ENCODE assay signal across 9 cellular contexts in genomic region chr16:87489434-87490045, GRCh38. TPM values are rescaled to one million over a fixed set of nuclear protein-coding genes. Genes with fewer than 3 reads are reported as not detected.
DNase-seq lines count a peak whose midpoint lies in the region; ATAC-seq, FAIRE-seq and TF ChIP-seq lines count a peak whose summit lies in the region.
"Had no signal": no experiment of that assay in that cellular context is flagged by ENCODE, and none has a peak within 500 bp of the region (broad histone marks: within the 10 kb centered on the region; RNA-seq: fewer than 3 reads in every experiment).

No MANE protein-coding gene starts in this region.

- peak overlapping the region; percentile 90 for H3K27ac Mint-ChIP-seq in CD4-positive, alpha-beta T cell
- peak overlapping the region; percentile 43 for H3K27ac Mint-ChIP-seq in osteocyte (ENCODE audit: unreplicated experiment)

- H3K9me3 Mint-ChIP-seq in CD4-positive, alpha-beta T cell, result no peaks in the 10 kb centered on the region
- no peaks in the 10 kb centered on the region for H3K9me3 Mint-ChIP-seq in osteocyte (ENCODE audit: unreplicated experiment)

- H3K27ac ChIP-seq in CD4-positive, alpha-beta T cell (ENCODE audit: low read depth, low read length), result peak overlapping the region; percentile 47
- no peak overlapping the region for H3K27ac ChIP-seq in PC-3 (ENCODE audit: low read length)
- no peak overlapping the region for H3K27ac ChIP-seq in endothelial cell of umbilical vein (ENCODE audit: insufficient read depth, low read depth, low read length)

- H4K20me1 ChIP-seq in PC-3 (ENCODE audit: low read length), result peaks cover 15% of the 10 kb centered on the region; the same call in 1 of the 2 replicates
- H4K20me1 ChIP-seq in endothelial cell of umbilical vein (replicated peaks; ENCODE audit: control insufficient read depth, extremely low read depth, insufficient read depth, low read length), result no peaks in the 10 kb centered on the region

- H3F3A ChIP-seq in PC-3 (ENCODE audit: low read length, unreplicated experiment), result no peaks in the 10 kb centered on the region

- POLR2A ChIA-PET in CD4-positive, alpha-beta T cell (lab: Charles Lee), result interaction anchor here (0.7 to 4.2 kb wide), 7 partner anchors 10 to 172 kb away, joined by 3 to 18 read pairs (median 4); partner anchors contain the start of genes C16orf95 and FBXO31
- POLR2A ChIA-PET in PC-3 (lab: Charles Lee; ENCODE audit: unreplicated experiment), result no interaction called here
- POLR2A ChIA-PET in endothelial cell of umbilical vein (lab: Charles Lee), result no interaction called here

- H3K4me1 ChIP-seq in PC-3 (ENCODE audit: insufficient read depth, low read length) (peaks cover 18% of the 10 kb centered on the region), endothelial cell of umbilical vein (ENCODE audit: control insufficient read depth, extremely low read depth, insufficient read depth, low read length) (peaks cover 48% of the 10 kb centered on the region)

- no peak for TF ChIP-seq CTCF in CD4-positive, alpha-beta T cell (IDR thresholded peaks at IDR 0.05)
- TF ChIP-seq CTCF in PC-3 (conservative IDR thresholded peaks at IDR 0.05; ENCODE audit: low read depth, low read length) (no peak), endothelial cell of umbilical vein (IDR thresholded peaks at IDR 0.05; ENCODE audit: extremely low read depth in 1 of 2, insufficient read depth in 1 of 2, low read depth in 1 of 2, low read length in 2 of 2) (no peak), osteocyte (IDR thresholded peaks at IDR 0.05) (no peak)

- no peak for DNase-seq in CD4-positive, alpha-beta T cell
- DNase-seq in PC-3, result no peak
- DNase-seq in endothelial cell of umbilical vein (ENCODE audit: low read depth, low spot score), result no peak
- DNase-seq in osteocyte (ENCODE audit: extremely low spot score, unreplicated experiment), result no peak
- DNase-seq in H54 (ENCODE audit: insufficient read length, low spot score), result no peak
- DNase-seq in HuH-7 (ENCODE audit: low spot score), result no peak
- DNase-seq in EL, result no peak

- H3K4me3 ChIP-seq in PC-3 (ENCODE audit: low read length) (peak overlapping the region; percentile 73), endothelial cell of umbilical vein (replicated peaks in 1 of 3; ENCODE audit: insufficient read depth in 1 of 3, low read depth in 1 of 3, low read length in 3 of 3) (peak overlapping the region in 1 of 3 experiments; percentile 56)

- no peak overlapping the region for H2AFZ ChIP-seq in PC-3 (ENCODE audit: low read length)
- no peak overlapping the region for H2AFZ ChIP-seq in endothelial cell of umbilical vein (ENCODE audit: low read depth, low read length)

- no peaks in the 10 kb centered on the region for H3K27me3 ChIP-seq in CD4-positive, alpha-beta T cell (ENCODE audit: control insufficient read depth, insufficient read depth, low read length)
- H3K27me3 ChIP-seq in PC-3 (ENCODE audit: low read length), result no peaks in the 10 kb centered on the region
- no peaks in the 10 kb centered on the region for H3K27me3 ChIP-seq in endothelial cell of umbilical vein (ENCODE audit: control insufficient read depth in 2 of 2, insufficient read depth in 2 of 2, low read length in 2 of 2)

- no peaks in the 10 kb centered on the region for H3K9me2 ChIP-seq in PC-3 (replicated peaks; ENCODE audit: low read length)

- BruUV-seq in PC-3 (replicated peaks; lab: Mats Ljungman, UMichigan) (TSS peak; percentile 26), endothelial cell of umbilical vein (replicated peaks; lab: Mats Ljungman, UMichigan) (no TSS peak)

- no peaks in the 10 kb centered on the region for H3K27me3 Mint-ChIP-seq in CD4-positive, alpha-beta T cell
- H3K27me3 Mint-ChIP-seq in osteocyte (ENCODE audit: unreplicated experiment), result no peaks in the 10 kb centered on the region

- H3K79me2 ChIP-seq in PC-3 (ENCODE audit: low read length) (peaks cover 70% of the 10 kb centered on the region), endothelial cell of umbilical vein (ENCODE audit: control insufficient read depth, insufficient read depth, low read length) (peaks cover 64% of the 10 kb centered on the region)

- intact Hi-C loops in CD4-positive, alpha-beta T cell (cut with DNase I, micrococcal nuclease), result loop anchor here (1.0 to 5.0 kb wide), 5 partner anchors 25 to 463 kb away; partner anchors contain the start of genes BANP (in 1 of the 2), C16orf95 (in 1 of the 2) and MAP1LC3B (in 1 of the 2)
- intact Hi-C loops in PC-3 (cut with micrococcal nuclease), result loop anchor here (2.0 to 5.0 kb wide), 2 partner anchors 25 to 72 kb away; no protein-coding TSS in a partner anchor
- intact Hi-C loops in endothelial cell of umbilical vein (cut with micrococcal nuclease), result loop anchor here (2.0 to 5.0 kb wide), 2 partner anchors 73 to 82 kb away; no protein-coding TSS in a partner anchor

- ATAC-seq in CD4-positive, alpha-beta T cell (ENCODE audit: poor library complexity), result no peak
- ATAC-seq in PC-3 (no peak), HG03378 (IDR thresholded peaks at IDR 0.05; ENCODE audit: unreplicated experiment) (no peak)

- H3K36me3 ChIP-seq in PC-3 (ENCODE audit: low read depth, low read length) (no peaks in the 10 kb centered on the region), endothelial cell of umbilical vein (ENCODE audit: control insufficient read depth in 2 of 2, extremely low read depth in 1 of 2, insufficient read depth in 2 of 2, low read length in 2 of 2) (no peaks in the 10 kb centered on the region)

- H3K36me3 Mint-ChIP-seq in CD4-positive, alpha-beta T cell (ENCODE audit: low read depth), result peaks cover 23% of the 10 kb centered on the region
- H3K36me3 Mint-ChIP-seq in osteocyte (ENCODE audit: unreplicated experiment), result peaks cover 7% of the 10 kb centered on the region

- no peaks in the 10 kb centered on the region for H3K9me3 ChIP-seq in CD4-positive, alpha-beta T cell (ENCODE audit: control insufficient read depth, low read length)
- H3K9me3 ChIP-seq in PC-3 (ENCODE audit: low read length) (no peaks in the 10 kb centered on the region), endothelial cell of umbilical vein (replicated peaks; ENCODE audit: control insufficient read depth, insufficient read depth, low read length) (no peaks in the 10 kb centered on the region)

- dilution Hi-C loops in endothelial cell of umbilical vein (cut with MboI; ENCODE audit: extremely low pct_ligation_motif_present, low sequenced_read_pairs), result no loop called here

- CTCF ChIA-PET in CD4-positive, alpha-beta T cell (lab: Charles Lee), result interaction anchor here (1.2 kb wide), 1 partner anchor 146 kb away, joined by 3 read pairs; no protein-coding TSS in a partner anchor
- CTCF ChIA-PET in PC-3 (lab: Charles Lee) (interaction anchor here (0.6 kb wide), 1 partner anchor 32 kb away, joined by 3 read pairs; no protein-coding TSS in a partner anchor), endothelial cell of umbilical vein (lab: Charles Lee) (interaction anchor here (0.7 to 2.9 kb wide), 5 partner anchors 11 to 73 kb away, joined by 3 to 11 read pairs (median 6); no protein-coding TSS in a partner anchor)

- H3K9ac ChIP-seq in PC-3 (ENCODE audit: low read length) (peak overlapping the region; percentile 33; the same call in 1 of the 2 replicates), endothelial cell of umbilical vein (replicated peaks; ENCODE audit: extremely low read depth, insufficient read depth, low read length) (no peak overlapping the region)

- no peak for TF ChIP-seq POLR2A in endothelial cell of umbilical vein (IDR thresholded peaks at IDR 0.05; ENCODE audit: low read depth, low read length)
- no peak for TF ChIP-seq POLR2A in H54 (IDR thresholded peaks at IDR 0.05; ENCODE audit: low read depth, low read length)

- H3K4me2 ChIP-seq in PC-3 (ENCODE audit: low read length), result peak overlapping the region; percentile 89
- peak overlapping the region; percentile 71 for H3K4me2 ChIP-seq in endothelial cell of umbilical vein (ENCODE audit: insufficient read depth, low read length)

- H3K4me3 Mint-ChIP-seq in CD4-positive, alpha-beta T cell, result peak overlapping the region; percentile 87
- peak overlapping the region; percentile 75 for H3K4me3 Mint-ChIP-seq in osteocyte (ENCODE audit: unreplicated experiment)

- FAIRE-seq in endothelial cell of umbilical vein (lab: Jason Lieb, UNC) (no peak), H54 (lab: Jason Lieb, UNC) (no peak)
- FAIRE-seq: HTR-8/SVneo had no signal

- H3K9me1 ChIP-seq in endothelial cell of umbilical vein (replicated peaks; ENCODE audit: control insufficient read depth, extremely low read depth, insufficient read depth, low read length), result no peaks in the 10 kb centered on the region

- H3K4me1 Mint-ChIP-seq in CD4-positive, alpha-beta T cell (ENCODE audit: low read depth), result peaks cover 72% of the 10 kb centered on the region
- H3K4me1 Mint-ChIP-seq in osteocyte (ENCODE audit: unreplicated experiment), result peaks cover 74% of the 10 kb centered on the region

TF ChIP-seq in endothelial cell of umbilical vein, 7 proteins besides CTCF, POLR2A, EP300 and RAD21:
- TF ChIP-seq GATA2 (IDR thresholded peaks at IDR 0.05; ENCODE audit: insufficient read depth, insufficient read length, low read depth, low read length), result no peak
- TF ChIP-seq EZH2 (IDR thresholded peaks at IDR 0.05; ENCODE audit: borderline replicate concordance, low read depth, low read length, severe bottlenecking), result no peak
- TF ChIP-seq MYC (IDR thresholded peaks at IDR 0.05; ENCODE audit: low read depth, low read length), result no peak
- no peak for TF ChIP-seq JUN (IDR thresholded peaks at IDR 0.05; ENCODE audit: borderline replicate concordance, insufficient read depth, insufficient read length, low read depth)
- TF ChIP-seq, protein P1, sequence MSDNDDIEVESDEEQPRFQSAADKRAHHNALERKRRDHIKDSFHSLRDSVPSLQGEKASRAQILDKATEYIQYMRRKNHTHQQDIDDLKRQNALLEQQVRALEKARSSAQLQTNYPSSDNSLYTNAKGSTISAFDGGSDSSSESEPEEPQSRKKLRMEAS (IDR thresholded peaks at IDR 0.05; ENCODE audit: insufficient read depth, insufficient read length), result no peak
- TF ChIP-seq FOS (IDR thresholded peaks at IDR 0.05; ENCODE audit: borderline replicate concordance, insufficient read depth, low read length), result no peak

RNA-seq across cellular contexts. Expression of gene ZCCHC14, which starts 3.3 kb away (rescaled TPM):
- 10 to 100 TPM; 16.4 to 18.3 TPM for total RNA-seq in CD4-positive, alpha-beta T cell
- total RNA-seq in PC-3 (2014; rRNA removed) (5.3 and 11.5 TPM in 2 replicates), endothelial cell of umbilical vein (30.9 and 34.0 TPM in 2 replicates), osteocyte (44.8 and 47.7 TPM in 2 replicates)
- polyA plus RNA-seq in endothelial cell of umbilical vein, result 9.5 and 10.1 TPM in 2 replicates
- 7.6 and 7.7 TPM in 2 replicates for polyA plus RNA-seq in endothelial cell of umbilical vein (2011; cell fraction: cytosol; rRNA removed)
- 32.1 and 36.2 TPM in 2 replicates for polyA plus RNA-seq in endothelial cell of umbilical vein (2011; cell fraction: nucleus; rRNA removed)
- polyA plus RNA-seq in endothelial cell of umbilical vein (2012), result 13.0 and 16.4 TPM in 2 replicates
- polyA minus RNA-seq in endothelial cell of umbilical vein, result 14.7 and 15.3 TPM in 2 replicates
- polyA minus RNA-seq in endothelial cell of umbilical vein (2011; cell fraction: cytosol; rRNA and poly(A)+ RNA removed), result 19.4 TPM
- 23.9 and 24.1 TPM in 2 replicates for polyA minus RNA-seq in endothelial cell of umbilical vein (2011; cell fraction: nucleus; rRNA and poly(A)+ RNA removed)
